Comparison of ENCODE assay signal across 29 cellular contexts in the genomic region with DNA sequence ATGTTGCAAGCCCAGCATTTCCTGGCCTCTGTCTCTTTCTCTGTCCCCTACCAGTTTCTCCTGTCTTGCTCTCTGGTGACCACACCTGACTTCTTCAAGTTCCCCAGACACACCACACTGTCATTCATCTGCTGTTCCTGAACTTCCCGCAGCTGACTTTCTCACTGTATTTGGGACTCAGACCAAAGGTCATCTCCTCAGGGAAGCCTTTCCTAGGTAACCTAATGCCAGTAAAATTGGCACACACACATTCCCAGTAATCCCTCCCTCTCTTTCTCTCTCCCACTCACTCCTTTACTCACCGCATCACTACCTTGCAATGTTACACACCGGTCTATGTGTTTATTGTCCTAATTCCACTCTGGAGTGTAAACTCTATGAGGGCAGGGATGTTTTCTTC.
"Had no signal": no experiment of that assay in that cellular context is flagged by ENCODE, and none has a peak within 500 bp of the region (broad histone marks: within the 10 kb centered on the region; RNA-seq: fewer than 3 reads in every experiment).

No MANE protein-coding gene starts in this region.

- H3K4me1 ChIP-seq: adrenal gland, body of pancreas, gastroesophageal sphincter had no signal

- H3K9me3 Mint-ChIP-seq: neural progenitor cell had no signal

- H3K4me1 Mint-ChIP-seq: neural progenitor cell had no signal

- H3K4me3 Mint-ChIP-seq: activated CD4-positive, alpha-beta T cell treated with anti-CD3 and anti-CD28 coated beads for 36 hours; memory B cell; neural progenitor cell; stimulated activated naive CD8-positive, alpha-beta T cell treated with anti-CD3 and anti-CD28 coated beads, Interleukin-15, amount 100 ng/mL, for 72 hours had no signal

- ATAC-seq: body of pancreas; gastroesophageal sphincter; naive thymus-derived CD8-positive, alpha-beta T cell; right cardiac atrium; stimulated activated naive CD8-positive, alpha-beta T cell treated with anti-CD3 and anti-CD28 coated beads, Interleukin-15, amount 100 ng/mL, for 72 hours had no signal

- H3K27ac ChIP-seq: adrenal gland, body of pancreas, coronary artery, dorsolateral prefrontal cortex, gastroesophageal sphincter, hepatocyte, neural progenitor cell, spleen had no signal

- H3K4me2 ChIP-seq: hepatocyte, neural progenitor cell had no signal

- H3K79me2 ChIP-seq: hepatocyte had no signal

- H2AFZ ChIP-seq: hepatocyte, neural progenitor cell had no signal

- H3K9ac ChIP-seq: neural progenitor cell had no signal

- DNase-seq: activated CD4-positive, alpha-beta T cell treated with anti-CD3 and anti-CD28 coated beads, Interleukin-2, amount 50 U/mL, for 4 hours; activated CD4-positive, CD25-positive, alpha-beta regulatory T cell; activated effector memory CD4-positive, alpha-beta T cell treated with Interleukin-2 at 50 U/mL for 16 hours; activated naive CD4-positive, alpha-beta T cell treated with Interleukin-2 at 50 U/mL for 16 hours; activated T-cell treated with anti-CD3 and anti-CD28 coated beads for 4 hours; activated T-cell treated with anti-CD3 and anti-CD28 coated beads, Interleukin-2, amount 50 U/mL, for 72 hours; adrenal gland; aorta; body of pancreas; cerebellar nuclear complex; dorsolateral prefrontal cortex; effector memory CD4-positive, alpha-beta T cell; erythroblast; islet precursor cell; naive thymus-derived CD8-positive, alpha-beta T cell; posterior cingulate gyrus; right cardiac atrium; spleen; stimulated activated CD4-positive, alpha-beta T cell treated with anti-CD3 and anti-CD28 coated beads, Interleukin-2, amount 100 ng/mL, for 48 hours; stimulated activated naive CD8-positive, alpha-beta T cell treated with anti-CD3 and anti-CD28 coated beads, Interleukin-15, amount 100 ng/mL, for 72 hours; substantia nigra; T-helper 1 cell; upper lobe of left lung had no signal

- H3K36me3 ChIP-seq: adrenal gland, gastroesophageal sphincter, neural progenitor cell, spleen, upper lobe of left lung had no signal

- H3K27me3 ChIP-seq: adrenal gland, body of pancreas, dorsolateral prefrontal cortex, hepatocyte, neural progenitor cell, spleen, upper lobe of left lung had no signal

- H3K9me3 ChIP-seq: adrenal gland, body of pancreas, gastroesophageal sphincter, spleen, upper lobe of left lung had no signal

- H3K27ac Mint-ChIP-seq: activated T-cell treated with anti-CD3 and anti-CD28 coated beads, Interleukin-2, amount 50 U/mL, for 72 hours; memory B cell; neural progenitor cell; stimulated activated naive CD8-positive, alpha-beta T cell treated with anti-CD3 and anti-CD28 coated beads, Interleukin-15, amount 100 ng/mL, for 72 hours had no signal

- H3K36me3 Mint-ChIP-seq: neural progenitor cell had no signal

- H3K4me3 ChIP-seq: adrenal gland, body of pancreas, coronary artery, dorsolateral prefrontal cortex, gastroesophageal sphincter, hepatocyte, neural progenitor cell, spleen, upper lobe of left lung had no signal

- H3K27me3 Mint-ChIP-seq: activated CD4-positive, alpha-beta T cell treated with anti-CD3 and anti-CD28 coated beads for 36 hours; memory B cell; stimulated activated naive CD8-positive, alpha-beta T cell treated with anti-CD3 and anti-CD28 coated beads, Interleukin-15, amount 100 ng/mL, for 72 hours had no signal
